15 cellular contexts compared by ENCODE assay signal in genomic region chr9:137307255-137308101, GRCh38. TPM values are rescaled to one million over a fixed set of nuclear protein-coding genes. Genes with fewer than 3 reads are reported as not detected.
DNase-seq lines count a peak whose midpoint lies in the region; ATAC-seq and TF ChIP-seq lines count a peak whose summit lies in the region.
"Had no signal": no experiment of that assay in that cellular context is flagged by ENCODE, and none has a peak within 500 bp of the region (broad histone marks: within the 10 kb centered on the region; RNA-seq: fewer than 3 reads in every experiment).

No MANE protein-coding gene starts in this region.

- peak overlapping the region in 1 of 7 donors; percentile 41 for H3K27ac Mint-ChIP-seq in CD14-positive monocyte
- no peak overlapping the region for H3K27ac Mint-ChIP-seq in activated T-helper 2 cell treated with anti-CD3 and anti-CD28 coated beads, Interferon-gamma antibody, Interleukin-2, Interleukin-4, amounts not matched to agents 10 μg/mL and 5 μg/mL and 100 μg/mL, durations not matched to agents 14 hours and 24 hours and 36 hours

- H3K4me3 ChIP-seq in mucosa of descending colon: no peak overlapping the region
- H3K4me3 ChIP-seq: SJSA1 had no signal

- intact Hi-C loops in CD14-positive monocyte (cut with micrococcal nuclease): loop anchor here in 1 of 2 donors (5.0 kb wide), 1 partner anchor 100 kb away; no protein-coding TSS in a partner anchor
- intact Hi-C loops in mucosa of descending colon (cut with DNase I, micrococcal nuclease): no loop called here
- intact Hi-C loops in activated T-helper 2 cell treated with anti-CD3 and anti-CD28 coated beads, Interferon-gamma antibody, Interleukin-2, Interleukin-4, amounts not matched to agents 10 μg/mL and 5 μg/mL and 100 μg/mL, durations not matched to agents 14 hours and 24 hours and 36 hours (cut with micrococcal nuclease): no loop called here

- no peaks in the 10 kb centered on the region for H3K36me3 Mint-ChIP-seq in CD14-positive monocyte
- no peaks in the 10 kb centered on the region for H3K36me3 Mint-ChIP-seq in activated T-helper 2 cell treated with anti-CD3 and anti-CD28 coated beads, Interferon-gamma antibody, Interleukin-2, Interleukin-4, amounts not matched to agents 10 μg/mL and 5 μg/mL and 100 μg/mL, durations not matched to agents 14 hours and 24 hours and 36 hours (ENCODE audit: low read depth)

- no peaks in the 10 kb centered on the region for H3K9me3 ChIP-seq in mucosa of descending colon
- H3K9me3 ChIP-seq: SJSA1 had no signal

- DNase-seq in CD14-positive monocyte (ENCODE audit: low spot score) (peak; percentile 56), Daoy (ENCODE audit: low read depth) (peak; percentile 14), amniotic epithelial cell (ENCODE audit: low read depth) (peak; percentile 40), mucosa of descending colon (peak; percentile 76 to 87 (median 83))
- no peak for DNase-seq in activated T-helper 2 cell treated with anti-CD3 and anti-CD28 coated beads, Interferon-gamma antibody, Interleukin-2, Interleukin-4, amounts not matched to agents 10 μg/mL and 5 μg/mL and 100 μg/mL, durations not matched to agents 14 hours and 24 hours and 36 hours (ENCODE audit: low spot score)
- no peak for DNase-seq in stimulated activated CD4-positive, alpha-beta T cell treated with anti-CD3 and anti-CD28 coated beads, Interleukin-4, amount 100 ng/mL, for 4 hours
- DNase-seq: activated CD4-positive, alpha-beta T cell treated with anti-CD3 and anti-CD28 coated beads for 1 hour; activated gamma-delta T cell; cerebellar nuclear complex; DND-41; NCI-H226; stimulated activated CD4-positive, alpha-beta T cell treated with anti-CD3 and anti-CD28 coated beads, Interleukin-4, amount 100 ng/mL, for 24 hours had no signal

- H3K4me3 Mint-ChIP-seq in CD14-positive monocyte: peak overlapping the region; percentile 41 to 77
- no peak overlapping the region for H3K4me3 Mint-ChIP-seq in activated T-helper 2 cell treated with anti-CD3 and anti-CD28 coated beads, Interferon-gamma antibody, Interleukin-2, Interleukin-4, amounts not matched to agents 10 μg/mL and 5 μg/mL and 100 μg/mL, durations not matched to agents 14 hours and 24 hours and 36 hours (ENCODE audit: low read depth)

- ATAC-seq in mucosa of descending colon (peak; percentile 10), GM21390 (IDR thresholded peaks at IDR 0.05; ENCODE audit: unreplicated experiment) (no peak)

- TF ChIP-seq CTCF in CD14-positive monocyte (IDR thresholded peaks at IDR 0.05): no peak
- TF ChIP-seq CTCF in mucosa of descending colon (IDR thresholded peaks at IDR 0.05): no peak

- H3K4me1 ChIP-seq in mucosa of descending colon (ENCODE audit: low read depth): peaks cover 76% of the 10 kb centered on the region

- H3K27me3 Mint-ChIP-seq in CD14-positive monocyte (ENCODE audit: low read depth in 3 of 3): peaks cover 45 to 65% (median 50%) of the 10 kb centered on the region in 3 donors
- H3K27me3 Mint-ChIP-seq in activated T-helper 2 cell treated with anti-CD3 and anti-CD28 coated beads, Interferon-gamma antibody, Interleukin-2, Interleukin-4, amounts not matched to agents 10 μg/mL and 5 μg/mL and 100 μg/mL, durations not matched to agents 14 hours and 24 hours and 36 hours (ENCODE audit: low read depth): no peaks in the 10 kb centered on the region

- peaks cover 16% of the 10 kb centered on the region for H3K4me1 Mint-ChIP-seq in CD14-positive monocyte
- H3K4me1 Mint-ChIP-seq in activated T-helper 2 cell treated with anti-CD3 and anti-CD28 coated beads, Interferon-gamma antibody, Interleukin-2, Interleukin-4, amounts not matched to agents 10 μg/mL and 5 μg/mL and 100 μg/mL, durations not matched to agents 14 hours and 24 hours and 36 hours (ENCODE audit: low read depth): peaks cover 4% of the 10 kb centered on the region

- H3K9me3 Mint-ChIP-seq in CD14-positive monocyte: peaks cover 0 to 5% (median 2%) of the 10 kb centered on the region in 7 donors
- H3K9me3 Mint-ChIP-seq in activated T-helper 2 cell treated with anti-CD3 and anti-CD28 coated beads, Interferon-gamma antibody, Interleukin-2, Interleukin-4, amounts not matched to agents 10 μg/mL and 5 μg/mL and 100 μg/mL, durations not matched to agents 14 hours and 24 hours and 36 hours: no peaks in the 10 kb centered on the region

- H3K36me3 ChIP-seq in mucosa of descending colon (ENCODE audit: low read depth): no peaks in the 10 kb centered on the region
- H3K36me3 ChIP-seq: SJSA1 had no signal

RNA-seq across cellular contexts. Expression of gene NRARP, which starts 5.4 kb away (rescaled TPM):
- not detected for polyA plus RNA-seq in CD14-positive monocyte
- 3.5 and 10.0 TPM in 2 replicates for total RNA-seq in Daoy (2014; rRNA removed; shearing (Covaris generic))
- 100 to 1,000 TPM in 2 of 3 donors, 10 to 100 TPM in 1; 61.4 to 171 (median 146) TPM for total RNA-seq in mucosa of descending colon
- 9.3 and 11.2 TPM in 2 replicates for total RNA-seq in activated T-helper 2 cell treated with anti-CD3 and anti-CD28 coated beads, Interferon-gamma antibody, Interleukin-2, Interleukin-4, amounts not matched to agents 10 μg/mL and 5 μg/mL and 100 μg/mL, durations not matched to agents 14 hours and 24 hours and 36 hours

RNA-seq across cellular contexts. Expression of gene TOR4A, which starts 30.0 kb away (rescaled TPM):
- polyA plus RNA-seq in CD14-positive monocyte: 10 to 100 TPM; 13.7 to 15.4 TPM
- 13.4 and 18.7 TPM in 2 replicates for total RNA-seq in Daoy (2014; rRNA removed; shearing (Covaris generic))
- 10 to 100 TPM; 23.3 to 48.6 (median 45.3) TPM for total RNA-seq in mucosa of descending colon
- total RNA-seq in activated T-helper 2 cell treated with anti-CD3 and anti-CD28 coated beads, Interferon-gamma antibody, Interleukin-2, Interleukin-4, amounts not matched to agents 10 μg/mL and 5 μg/mL and 100 μg/mL, durations not matched to agents 14 hours and 24 hours and 36 hours: 17.2 and 17.5 TPM in 2 replicates

RNA-seq across cellular contexts. Expression of gene NELFB, which starts 52.4 kb away (rescaled TPM):
- polyA plus RNA-seq in CD14-positive monocyte: 10 to 100 TPM; 17.3 to 18.8 TPM
- 62.2 and 74.7 TPM in 2 replicates for total RNA-seq in Daoy (2014; rRNA removed; shearing (Covaris generic))
- 10 to 100 TPM; 52.9 to 66.2 (median 60.5) TPM for total RNA-seq in mucosa of descending colon
- 71.4 and 72.6 TPM in 2 replicates for total RNA-seq in activated T-helper 2 cell treated with anti-CD3 and anti-CD28 coated beads, Interferon-gamma antibody, Interleukin-2, Interleukin-4, amounts not matched to agents 10 μg/mL and 5 μg/mL and 100 μg/mL, durations not matched to agents 14 hours and 24 hours and 36 hours

RNA-seq across cellular contexts. Expression of gene STPG3, which starts 56.4 kb away (rescaled TPM):
- polyA plus RNA-seq in CD14-positive monocyte: not detected
- total RNA-seq in Daoy (2014; rRNA removed; shearing (Covaris generic)): not detected in 2 replicates
- total RNA-seq in mucosa of descending colon: not detected
- 0.48 TPM in 2 replicates for total RNA-seq in activated T-helper 2 cell treated with anti-CD3 and anti-CD28 coated beads, Interferon-gamma antibody, Interleukin-2, Interleukin-4, amounts not matched to agents 10 μg/mL and 5 μg/mL and 100 μg/mL, durations not matched to agents 14 hours and 24 hours and 36 hours
- total RNA-seq: liver, SJSA1 had no signal
- polyA plus RNA-seq: liver had no signal

Comparison
In these comparisons a context has a peak if more than half of its experiments do, and no peak if none do; other contexts are left out.
1. DNase-seq: peak in CD14-positive monocyte (single experiment), Daoy (single experiment), amniotic epithelial cell (single experiment) and mucosa of descending colon (3 of 3); none in activated T-helper 2 cell treated with anti-CD3 and anti-CD28 coated beads, Interferon-gamma antibody, Interleukin-2, Interleukin-4, amounts not matched to agents 10 μg/mL and 5 μg/mL and 100 μg/mL, durations not matched to agents 14 hours and 24 hours and 36 hours (single experiment) and stimulated activated CD4-positive, alpha-beta T cell treated with anti-CD3 and anti-CD28 coated beads, Interleukin-4, amount 100 ng/mL, for 4 hours (0 of 2).